In genomic region chr6:34633785-34634184, GRCh38 we compare ENCODE assay signal across 27 cellular contexts.
DNase-seq lines count a peak whose midpoint lies in the region; ATAC-seq and TF ChIP-seq lines count a peak whose summit lies in the region.
"Had no signal": no experiment of that assay in that cellular context is flagged by ENCODE, and none has a peak within 500 bp of the region (broad histone marks: within the 10 kb centered on the region; RNA-seq: fewer than 3 reads in every experiment).

No MANE protein-coding gene starts in this region.

- H3K36me3 Mint-ChIP-seq in CD8-positive, alpha-beta T cell = peaks cover 23% of the 10 kb centered on the region
- H3K36me3 Mint-ChIP-seq in HFFc6 (ENCODE audit: low read depth) (peaks cover 29% of the 10 kb centered on the region), progenitor cell of endocrine pancreas (ENCODE audit: insufficient read depth) (peaks cover 9% of the 10 kb centered on the region)
- peaks cover 14% of the 10 kb centered on the region for H3K36me3 Mint-ChIP-seq in central memory CD8-positive, alpha-beta T cell (ENCODE audit: insufficient read depth)

- no peak for DNase-seq in CD8-positive, alpha-beta T cell
- DNase-seq in HFFc6 (no peak), progenitor cell of endocrine pancreas (ENCODE audit: low spot score, unreplicated experiment) (no peak), COLO668 (lab: John Stamatoyannopoulos, UW; ENCODE audit: unreplicated experiment) (no peak), posterior vena cava (ENCODE audit: low spot score) (no peak), NCI-H2029 treated with DMSO at 0.1 percent for 48 hours (lab: John Stamatoyannopoulos, UW) (no peak)
- DNase-seq in central memory CD8-positive, alpha-beta T cell (ENCODE audit: low spot score in 2 of 2) = no peak
- DNase-seq: AML-193; Caco-2; CD4-positive, alpha-beta T cell; EL; GDM1; GOT3; Karpas-422; MV-4-11; NCI-H1105; NCI-H1436 treated with DMSO at 0.1 percent for 48 hours; NCI-H1930; NCI-H446; NCI-H526; SHP77 had no signal

- H3K4me3 Mint-ChIP-seq in CD8-positive, alpha-beta T cell = no peak overlapping the region
- H3K4me3 Mint-ChIP-seq in HFFc6 = no peak overlapping the region
- no peak overlapping the region for H3K4me3 Mint-ChIP-seq in central memory CD8-positive, alpha-beta T cell
- H3K4me3 Mint-ChIP-seq in progenitor cell of endocrine pancreas (ENCODE audit: low read depth) = no peak overlapping the region
- H3K4me3 Mint-ChIP-seq: CD4-positive, alpha-beta T cell had no signal

- no peaks in the 10 kb centered on the region for H3K9me3 ChIP-seq in CD8-positive, alpha-beta T cell (ENCODE audit: low read length)
- H3K9me3 ChIP-seq: BLaER1 treated with 17β-estradiol and CSF1 and Interleukin-3, amounts not matched to agents 10 nM and 100 nM; Caco-2; HAP-1 had no signal

- ATAC-seq in CD8-positive, alpha-beta T cell = no peak
- no peak for ATAC-seq in central memory CD8-positive, alpha-beta T cell (replicated peaks; ENCODE audit: extremely low read depth, poor library complexity, severe bottlenecking)
- ATAC-seq: GM12878, Panc1 had no signal

- TF ChIP-seq CTCF in CD8-positive, alpha-beta T cell (IDR thresholded peaks at IDR 0.05) = no peak
- TF ChIP-seq CTCF in HFFc6 (IDR thresholded peaks at IDR 0.05) = no peak
- TF ChIP-seq CTCF in progenitor cell of endocrine pancreas (IDR thresholded peaks at IDR 0.05; ENCODE audit: unreplicated experiment) = no peak

- no peaks in the 10 kb centered on the region for H3K27me3 Mint-ChIP-seq in CD8-positive, alpha-beta T cell (ENCODE audit: low read depth)
- H3K27me3 Mint-ChIP-seq in HFFc6 (ENCODE audit: insufficient read depth) (no peaks in the 10 kb centered on the region), progenitor cell of endocrine pancreas (no peaks in the 10 kb centered on the region)
- no peaks in the 10 kb centered on the region for H3K27me3 Mint-ChIP-seq in central memory CD8-positive, alpha-beta T cell
- H3K27me3 Mint-ChIP-seq: CD4-positive, alpha-beta T cell had no signal

- CTCF ChIA-PET in CD8-positive, alpha-beta T cell (lab: Charles Lee) = no interaction called here

- no peaks in the 10 kb centered on the region for H3K9me3 Mint-ChIP-seq in CD8-positive, alpha-beta T cell
- H3K9me3 Mint-ChIP-seq in HFFc6 (peaks cover 14% of the 10 kb centered on the region), progenitor cell of endocrine pancreas (ENCODE audit: low read depth) (no peaks in the 10 kb centered on the region)
- no peaks in the 10 kb centered on the region for H3K9me3 Mint-ChIP-seq in central memory CD8-positive, alpha-beta T cell
- H3K9me3 Mint-ChIP-seq: CD4-positive, alpha-beta T cell had no signal

- POLR2A ChIA-PET in CD8-positive, alpha-beta T cell (lab: Charles Lee) = no interaction called here

- peaks cover 9% of the 10 kb centered on the region for H3K4me1 Mint-ChIP-seq in CD8-positive, alpha-beta T cell (ENCODE audit: low read depth)
- H3K4me1 Mint-ChIP-seq in HFFc6 (ENCODE audit: low read depth) (peaks cover 35% of the 10 kb centered on the region), progenitor cell of endocrine pancreas (ENCODE audit: low read depth) (no peaks in the 10 kb centered on the region)
- H3K4me1 Mint-ChIP-seq in central memory CD8-positive, alpha-beta T cell = peaks cover 23% of the 10 kb centered on the region

- H3K4me3 ChIP-seq in CD8-positive, alpha-beta T cell (ENCODE audit: low read depth, low read length) = no peak overlapping the region
- H3K4me3 ChIP-seq: BLaER1 treated with 17β-estradiol and CSF1 and Interleukin-3, amounts not matched to agents 10 nM and 100 nM; GM12878; HAP-1 had no signal

- no peaks in the 10 kb centered on the region for H3K4me1 ChIP-seq in CD8-positive, alpha-beta T cell (ENCODE audit: insufficient read depth, low read length)

- no peaks in the 10 kb centered on the region for H3K36me3 ChIP-seq in CD8-positive, alpha-beta T cell (ENCODE audit: insufficient read depth, low read length)
- H3K36me3 ChIP-seq: HAP-1 had no signal

- H3K27ac ChIP-seq in CD8-positive, alpha-beta T cell (ENCODE audit: low read depth, low read length) = no peak overlapping the region
- H3K27ac ChIP-seq: BLaER1 treated with 17β-estradiol and CSF1 and Interleukin-3, amounts not matched to agents 10 nM and 100 nM; HL-60; RWPE1 had no signal

- no peaks in the 10 kb centered on the region for H3K27me3 ChIP-seq in CD8-positive, alpha-beta T cell (ENCODE audit: insufficient read depth, low read length)
- H3K27me3 ChIP-seq: BLaER1 treated with 17β-estradiol and CSF1 and Interleukin-3, amounts not matched to agents 10 nM and 100 nM had no signal

- intact Hi-C loops in CD8-positive, alpha-beta T cell (cut with DNase I, micrococcal nuclease) = loop anchor here in 1 of 2 experiments (10.0 kb wide), 1 partner anchor 511 kb away; the partner anchor contains the start of gene TCP11
- intact Hi-C loops in posterior vena cava (cut with DNase I) = no loop called here

- H3K27ac Mint-ChIP-seq in CD8-positive, alpha-beta T cell = peak overlapping the region; percentile 49
- peak overlapping the region; percentile 15; the same call in 1 of the 2 replicates for H3K27ac Mint-ChIP-seq in HFFc6
- peak overlapping the region; percentile 59 for H3K27ac Mint-ChIP-seq in central memory CD8-positive, alpha-beta T cell (ENCODE audit: low read depth)
- H3K27ac Mint-ChIP-seq in progenitor cell of endocrine pancreas = peak overlapping the region; percentile 62
- H3K27ac Mint-ChIP-seq: CD4-positive, alpha-beta T cell had no signal
